Comparison of ENCODE assay signal across 8 cellular contexts in the genomic region with DNA sequence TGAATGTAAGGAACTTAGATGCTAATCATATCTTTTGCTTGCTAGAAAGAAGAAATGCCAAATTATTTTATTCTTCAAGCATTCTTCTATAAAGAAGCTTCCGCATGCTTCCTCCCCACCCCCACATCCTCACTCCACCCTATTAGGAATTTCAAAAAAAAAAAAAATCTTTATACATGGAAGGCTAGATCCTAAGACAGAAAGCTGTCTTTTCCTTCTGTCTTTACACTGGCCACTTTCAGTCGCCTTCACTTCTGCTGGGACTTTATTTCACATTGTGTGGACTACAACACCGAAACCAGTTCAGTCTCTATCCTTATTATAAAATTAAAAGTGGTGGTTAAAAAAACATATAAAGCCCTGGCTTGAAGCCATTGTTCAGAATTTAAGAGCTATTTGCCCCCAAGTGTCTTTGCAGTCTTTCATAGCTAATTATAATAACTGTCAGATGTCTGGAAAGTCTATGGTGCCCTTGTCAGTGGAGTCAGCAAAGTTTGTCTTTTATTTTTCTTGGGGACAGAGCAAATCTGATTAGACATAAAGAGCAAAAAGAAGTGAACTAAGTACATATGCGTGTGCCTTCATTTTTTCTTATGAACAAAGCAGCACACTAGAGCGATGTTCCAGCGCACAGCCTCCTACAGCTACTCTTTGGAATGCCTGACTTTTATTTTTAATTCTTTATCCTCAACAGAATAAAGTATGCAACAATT.
DNase-seq lines count a peak whose midpoint lies in the region; ATAC-seq and TF ChIP-seq lines count a peak whose summit lies in the region.

No MANE protein-coding gene starts in this region.

- H3K4me2 ChIP-seq in OCI-LY1 (ENCODE audit: low read length), result peak overlapping the region; percentile 80

- H3K4me3 ChIP-seq in OCI-LY1 (ENCODE audit: low read depth, low read length, poor library complexity, severe bottlenecking) (peak overlapping the region; percentile 91), coronary artery (peak overlapping the region; percentile 77)

- H3K4me1 Mint-ChIP-seq in activated CD4-positive, alpha-beta T cell treated with anti-CD3 and anti-CD28 coated beads, Interleukin-2, amount 10 ng/mL, durations not matched to agents 24 days and 14 days, result peaks cover 18% of the 10 kb centered on the region

- no peaks in the 10 kb centered on the region for H3K27me3 ChIP-seq in OCI-LY1 (ENCODE audit: insufficient read depth, low read length)

- no peak for DNase-seq in activated CD4-positive, alpha-beta T cell treated with anti-CD3 and anti-CD28 coated beads, Interleukin-2, amount 10 ng/mL, durations not matched to agents 24 days and 14 days
- no peak for DNase-seq in activated CD4-positive, alpha-beta T cell treated with anti-CD3 and anti-CD28 coated beads, Interleukin-2, amount 50 U/mL, for 1 hour
- DNase-seq in coronary artery (ENCODE audit: low spot score) (no peak), midbrain (lab: John Stamatoyannopoulos, UW) (peak; percentile 71), iPS-NIHi11 (ENCODE audit: low spot score) (no peak), activated gamma-delta T cell (lab: John Stamatoyannopoulos, UW) (no peak)

- H3K36me3 Mint-ChIP-seq in activated CD4-positive, alpha-beta T cell treated with anti-CD3 and anti-CD28 coated beads, Interleukin-2, amount 10 ng/mL, durations not matched to agents 24 days and 14 days (ENCODE audit: low read depth), result peaks cover 10% of the 10 kb centered on the region

- no peaks in the 10 kb centered on the region for H3F3A ChIP-seq in OCI-LY1 (ENCODE audit: insufficient read depth, low read length)

- peak overlapping the region; percentile 95 for H3K9ac ChIP-seq in OCI-LY1 (ENCODE audit: low read length)

- H3K36me3 ChIP-seq in OCI-LY1 (ENCODE audit: insufficient read depth, low read length), result peaks cover 49% of the 10 kb centered on the region

- no peaks in the 10 kb centered on the region for H3K9me2 ChIP-seq in OCI-LY1 (ENCODE audit: low read depth, low read length)

- H3K4me1 ChIP-seq in OCI-LY1 (ENCODE audit: insufficient read depth, low read length, severe bottlenecking), result peaks cover 40% of the 10 kb centered on the region

- H3K79me2 ChIP-seq in OCI-LY1 (ENCODE audit: insufficient read depth, low read length), result peaks cover 65% of the 10 kb centered on the region

- H3K27ac ChIP-seq in OCI-LY1 (ENCODE audit: low read depth, low read length, poor library complexity, severe bottlenecking) (peak overlapping the region; percentile 93), coronary artery (peak overlapping the region; percentile 57 to 74)

- H2AFZ ChIP-seq in OCI-LY1 (ENCODE audit: low read length), result no peak overlapping the region

- H3K9me3 ChIP-seq in OCI-LY1 (ENCODE audit: low read length), result no peaks in the 10 kb centered on the region

- intact Hi-C loops in activated CD4-positive, alpha-beta T cell treated with anti-CD3 and anti-CD28 coated beads, Interleukin-2, amount 10 ng/mL, durations not matched to agents 24 days and 14 days (cut with micrococcal nuclease), result loop anchor here (1.0 to 10.0 kb wide), 10 partner anchors 16 to 779 kb away; a partner anchor contains a TSS

- TF ChIP-seq CTCF in OCI-LY1 (IDR thresholded peaks at IDR 0.05; ENCODE audit: low read length) (no peak), coronary artery (IDR thresholded peaks at IDR 0.05) (no peak)

- H3K27ac Mint-ChIP-seq in activated CD4-positive, alpha-beta T cell treated with anti-CD3 and anti-CD28 coated beads, Interleukin-2, amount 10 ng/mL, durations not matched to agents 24 days and 14 days, result peak overlapping the region; percentile 93

- H3K27me3 Mint-ChIP-seq in activated CD4-positive, alpha-beta T cell treated with anti-CD3 and anti-CD28 coated beads, Interleukin-2, amount 10 ng/mL, durations not matched to agents 24 days and 14 days, result no peaks in the 10 kb centered on the region

- ATAC-seq in GM19455 (IDR thresholded peaks at IDR 0.05; ENCODE audit: unreplicated experiment), result no peak

- H4K20me1 ChIP-seq in OCI-LY1 (ENCODE audit: insufficient read depth, low read length), result no peaks in the 10 kb centered on the region

- peaks cover 3% of the 10 kb centered on the region for H3K9me3 Mint-ChIP-seq in activated CD4-positive, alpha-beta T cell treated with anti-CD3 and anti-CD28 coated beads, Interleukin-2, amount 10 ng/mL, durations not matched to agents 24 days and 14 days

- no peak overlapping the region for H3K4me3 Mint-ChIP-seq in activated CD4-positive, alpha-beta T cell treated with anti-CD3 and anti-CD28 coated beads, Interleukin-2, amount 10 ng/mL, durations not matched to agents 24 days and 14 days
